ENCODE assay signal across 9 cellular contexts in the genomic region with DNA sequence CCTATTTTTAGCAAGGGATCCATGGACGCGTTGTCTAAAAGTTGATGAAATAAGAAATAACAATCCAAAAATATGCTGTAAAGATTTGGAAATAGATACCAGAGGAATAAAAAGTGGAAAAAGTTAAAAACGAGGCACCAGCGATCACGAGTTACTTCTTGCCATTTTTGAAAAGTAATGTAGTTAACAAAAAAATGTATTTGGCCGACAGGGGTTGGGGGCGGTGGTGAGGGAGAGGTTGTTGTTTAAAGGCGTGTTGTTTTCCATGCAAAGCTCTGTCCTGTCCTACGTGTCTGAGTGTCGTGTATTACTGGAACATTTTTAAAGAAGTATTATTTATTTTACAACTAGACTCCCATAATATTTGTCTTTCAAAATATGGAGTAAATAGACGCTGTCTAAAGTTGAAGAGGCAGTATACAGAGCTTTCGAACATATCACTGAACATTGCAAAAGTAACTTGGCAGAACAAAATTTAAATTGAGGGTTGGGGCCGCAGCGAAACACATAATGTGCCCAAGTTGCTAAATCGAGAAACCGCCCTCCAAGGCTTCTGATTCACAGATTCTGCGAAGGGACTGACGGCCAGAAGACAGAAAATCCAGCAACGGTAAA. TPM values are rescaled to one million over a fixed set of nuclear protein-coding genes. Genes with fewer than 3 reads are reported as not detected.
DNase-seq lines count a peak whose midpoint lies in the region; ATAC-seq and TF ChIP-seq lines count a peak whose summit lies in the region.
"Had no signal": no experiment of that assay in that cellular context is flagged by ENCODE, and none has a peak within 500 bp of the region (broad histone marks: within the 10 kb centered on the region; RNA-seq: fewer than 3 reads in every experiment).

No MANE protein-coding gene starts in this region.

- H3K27me3 Mint-ChIP-seq in CD8-positive, alpha-beta memory T cell = peaks cover 19 to 29% of the 10 kb centered on the region in 2 donors

- peak overlapping the region in 6 of 7 donors; percentile 6 to 81 (median 30) for H3K4me3 Mint-ChIP-seq in CD8-positive, alpha-beta memory T cell

- H3K27me3 ChIP-seq in CD8-positive, alpha-beta memory T cell (ENCODE audit: insufficient read depth, low read length, poor library complexity, severe bottlenecking) = peaks cover 5% of the 10 kb centered on the region
- H3K27me3 ChIP-seq in parathyroid adenoma (ENCODE audit: control insufficient read depth, insufficient read depth, low read length) = no peaks in the 10 kb centered on the region

- peak; percentile 1 for TF ChIP-seq CTCF in fibroblast of pulmonary artery (IDR thresholded peaks at IDR 0.05; ENCODE audit: low read length, missing control alignments)
- TF ChIP-seq CTCF in parathyroid adenoma (IDR thresholded peaks at IDR 0.05) = no peak

- ATAC-seq in SK-N-SH treated with all-trans-retinoic acid at 6 μM for 48 hours = peak; percentile 9; the same call in 2 of the 3 replicates
- ATAC-seq in GM18861 (IDR thresholded peaks at IDR 0.05; ENCODE audit: unreplicated experiment) = no peak

- H3K79me2 ChIP-seq in parathyroid adenoma = peaks cover 13% of the 10 kb centered on the region

- no peak overlapping the region for H3K9ac ChIP-seq in parathyroid adenoma

- CTCF ChIA-PET in CD8-positive, alpha-beta memory T cell (lab: Charles Lee) = no interaction called here

- DNase-seq in CD8-positive, alpha-beta memory T cell = no peak
- DNase-seq in fibroblast of pulmonary artery (ENCODE audit: low read depth) = peak; percentile 30
- no peak for DNase-seq in D341Med (ENCODE audit: low spot score)
- DNase-seq in SHP77 treated with DMSO at 0.1 percent for 48 hours (lab: John Stamatoyannopoulos, UW) = no peak
- no peak for DNase-seq in epidermal melanocyte (ENCODE audit: insufficient read length, low spot score)

- no peaks in the 10 kb centered on the region for H3K4me1 ChIP-seq in CD8-positive, alpha-beta memory T cell (ENCODE audit: insufficient read depth, low read length)
- H3K4me1 ChIP-seq in parathyroid adenoma = no peaks in the 10 kb centered on the region

- no peaks in the 10 kb centered on the region for H3K36me3 ChIP-seq in CD8-positive, alpha-beta memory T cell (ENCODE audit: insufficient read depth, low read length)
- no peaks in the 10 kb centered on the region for H3K36me3 ChIP-seq in parathyroid adenoma (ENCODE audit: control insufficient read depth, insufficient read depth, low read length)

- H3K27ac ChIP-seq in CD8-positive, alpha-beta memory T cell (ENCODE audit: low read depth, low read length) = peak overlapping the region; percentile 51
- H3K27ac ChIP-seq in parathyroid adenoma = peak overlapping the region; percentile 69

- H3K4me3 ChIP-seq in CD8-positive, alpha-beta memory T cell (ENCODE audit: low read length) = no peak overlapping the region
- H3K4me3 ChIP-seq in fibroblast of pulmonary artery (replicated peaks; ENCODE audit: low read depth, low read length) (peak overlapping the region; percentile 72), parathyroid adenoma (ENCODE audit: low read depth, low read length) (peak overlapping the region; percentile 77)

- H3K4me2 ChIP-seq in parathyroid adenoma (ENCODE audit: low read length) = peak overlapping the region; percentile 64

- H3K9me3 Mint-ChIP-seq in CD8-positive, alpha-beta memory T cell = no peaks in the 10 kb centered on the region

- peaks cover 0 to 2% (median 0%) of the 10 kb centered on the region in 3 donors for H3K36me3 Mint-ChIP-seq in CD8-positive, alpha-beta memory T cell

- peak overlapping the region in 1 of 8 donors; percentile 34 for H3K27ac Mint-ChIP-seq in CD8-positive, alpha-beta memory T cell

- H3K9me3 ChIP-seq in CD8-positive, alpha-beta memory T cell (ENCODE audit: low read length) = no peaks in the 10 kb centered on the region
- H3K9me3 ChIP-seq in parathyroid adenoma (ENCODE audit: control insufficient read depth, low read length) = no peaks in the 10 kb centered on the region

- peak overlapping the region; percentile 76 for H2AFZ ChIP-seq in parathyroid adenoma

- peaks cover 7 to 17% (median 10%) of the 10 kb centered on the region in 3 donors for H3K4me1 Mint-ChIP-seq in CD8-positive, alpha-beta memory T cell

- POLR2A ChIA-PET in CD8-positive, alpha-beta memory T cell (lab: Charles Lee) = no interaction called here

TF ChIP-seq in SK-N-SH treated with all-trans-retinoic acid at 6 μM for 48 hours, 23 proteins besides CTCF, POLR2A, EP300 and RAD21 (continues in another document):
- TF ChIP-seq ZC3H10 (CRISPR knock-in tag; IDR thresholded peaks at IDR 0.05) = no peak
- TF ChIP-seq CREB5 (CRISPR knock-in tag; IDR thresholded peaks at IDR 0.05; ENCODE audit: low read depth) = no peak
- TF ChIP-seq, protein P1, sequence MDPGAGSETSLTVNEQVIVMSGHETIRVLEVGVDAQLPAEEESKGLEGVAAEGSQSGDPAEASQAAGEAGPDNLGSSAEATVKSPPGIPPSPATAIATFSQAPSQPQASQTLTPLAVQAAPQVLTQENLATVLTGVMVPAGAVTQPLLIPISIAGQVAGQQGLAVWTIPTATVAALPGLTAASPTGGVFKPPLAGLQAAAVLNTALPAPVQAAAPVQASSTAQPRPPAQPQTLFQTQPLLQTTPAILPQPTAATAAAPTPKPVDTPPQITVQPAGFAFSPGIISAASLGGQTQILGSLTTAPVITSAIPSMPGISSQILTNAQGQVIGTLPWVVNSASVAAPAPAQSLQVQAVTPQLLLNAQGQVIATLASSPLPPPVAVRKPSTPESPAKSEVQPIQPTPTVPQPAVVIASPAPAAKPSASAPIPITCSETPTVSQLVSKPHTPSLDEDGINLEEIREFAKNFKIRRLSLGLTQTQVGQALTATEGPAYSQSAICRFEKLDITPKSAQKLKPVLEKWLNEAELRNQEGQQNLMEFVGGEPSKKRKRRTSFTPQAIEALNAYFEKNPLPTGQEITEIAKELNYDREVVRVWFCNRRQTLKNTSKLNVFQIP (CRISPR knock-in tag; IDR thresholded peaks at IDR 0.05; ENCODE audit: borderline replicate concordance, low read depth) = no peak
- no peak for TF ChIP-seq OSR1 (CRISPR knock-in tag; IDR thresholded peaks at IDR 0.05)
- TF ChIP-seq ZNF8 (CRISPR knock-in tag; IDR thresholded peaks at IDR 0.05) = no peak
- TF ChIP-seq RARB (CRISPR knock-in tag; IDR thresholded peaks at IDR 0.05) = no peak
- TF ChIP-seq ARNTL (CRISPR knock-in tag; IDR thresholded peaks at IDR 0.05; ENCODE audit: borderline replicate concordance, low read depth) = no peak
- no peak for TF ChIP-seq TSHZ2 (CRISPR knock-in tag; IDR thresholded peaks at IDR 0.05)
- TF ChIP-seq SNAI2 (CRISPR knock-in tag; IDR thresholded peaks at IDR 0.05) = no peak
- no peak for TF ChIP-seq PPARA (CRISPR knock-in tag; IDR thresholded peaks at IDR 0.05; ENCODE audit: borderline replicate concordance)
- TF ChIP-seq GLIS3 (CRISPR knock-in tag; IDR thresholded peaks at IDR 0.05) = no peak
- no peak for TF ChIP-seq ZNF70 (CRISPR knock-in tag; IDR thresholded peaks at IDR 0.05)
- no peak for TF ChIP-seq BACH2 (CRISPR knock-in tag; IDR thresholded peaks at IDR 0.05; ENCODE audit: borderline replicate concordance)
- no peak for TF ChIP-seq TCF4 (CRISPR knock-in tag; IDR thresholded peaks at IDR 0.05; ENCODE audit: borderline replicate concordance)
- no peak for TF ChIP-seq ESRRG (CRISPR knock-in tag; IDR thresholded peaks at IDR 0.05)

RNA-seq across cellular contexts. Expression of gene FBXO17, which starts 0.8 kb away (rescaled TPM):
- total RNA-seq in CD8-positive, alpha-beta memory T cell = not detected
- 0.16 TPM for polyA plus RNA-seq in CD8-positive, alpha-beta memory T cell
- polyA plus RNA-seq: neural cell had no signal

RNA-seq across cellular contexts. Expression of gene MRPS12, which starts 44.0 kb away (rescaled TPM):
- total RNA-seq in CD8-positive, alpha-beta memory T cell = 100 to 1,000 TPM; 113 to 117 TPM
- polyA plus RNA-seq in CD8-positive, alpha-beta memory T cell = 94.4 TPM

RNA-seq across cellular contexts. Expression of gene SARS2, which starts 44.1 kb away (rescaled TPM):
- 10 to 100 TPM; 43.1 to 46.7 TPM for total RNA-seq in CD8-positive, alpha-beta memory T cell
- 18.9 TPM for polyA plus RNA-seq in CD8-positive, alpha-beta memory T cell

RNA-seq across cellular contexts. Expression of gene FBXO27, which starts 57.6 kb away (rescaled TPM):
- under 1 TPM; 0.37 to 0.80 TPM for total RNA-seq in CD8-positive, alpha-beta memory T cell
- polyA plus RNA-seq in CD8-positive, alpha-beta memory T cell = 0.64 TPM
